In the genomic region with DNA sequence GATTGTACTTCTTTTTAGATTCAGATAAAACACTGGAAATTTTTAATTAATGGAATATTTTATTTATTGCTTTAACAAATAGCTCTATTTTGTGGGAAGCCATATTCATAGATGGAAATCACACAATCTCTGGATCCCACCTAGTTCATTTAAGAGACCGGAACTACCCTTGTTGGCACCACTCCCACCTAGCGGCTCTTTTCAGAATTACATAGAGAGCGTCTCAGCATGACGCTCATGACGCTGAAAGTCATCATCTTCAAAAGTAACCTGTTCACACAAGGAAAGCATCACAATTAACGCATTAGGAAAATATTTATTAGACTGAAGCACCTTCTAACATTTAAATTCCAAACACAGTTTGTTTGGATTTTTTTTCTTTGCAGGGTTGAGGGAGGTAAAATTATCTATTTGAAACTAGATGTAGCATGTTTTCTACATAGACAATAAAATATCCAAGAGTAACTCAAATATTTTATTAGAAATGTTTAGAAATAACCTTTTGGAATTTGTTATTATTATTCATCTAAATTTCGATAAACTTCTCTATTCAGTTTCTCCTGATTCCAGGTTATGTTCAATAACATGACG, we compare ENCODE assay signal across 8 cellular contexts.
DNase-seq lines count a peak whose midpoint lies in the region; ATAC-seq and TF ChIP-seq lines count a peak whose summit lies in the region.

No MANE protein-coding gene starts in this region.

- H3K27ac ChIP-seq in SK-N-MC (no peak overlapping the region), foreskin keratinocyte (no peak overlapping the region), upper lobe of right lung (no peak overlapping the region)

- H3K4me1 ChIP-seq in foreskin keratinocyte (no peaks in the 10 kb centered on the region), upper lobe of right lung (no peaks in the 10 kb centered on the region)

- no peak overlapping the region for H3K9ac ChIP-seq in SK-N-MC (ENCODE audit: insufficient read length)

- H3K27me3 ChIP-seq in foreskin keratinocyte (no peaks in the 10 kb centered on the region), upper lobe of right lung (no peaks in the 10 kb centered on the region)

- intact Hi-C loops in upper lobe of right lung (cut with DNase I) = no loop called here

- H3K9me3 ChIP-seq in SK-N-MC (ENCODE audit: low read depth, low read length) = no peaks in the 10 kb centered on the region
- no peaks in the 10 kb centered on the region for H3K9me3 ChIP-seq in upper lobe of right lung

- peak; percentile 23 for DNase-seq in NCI-H2029 (lab: John Stamatoyannopoulos, UW)
- no peak for DNase-seq in NCI-H2029 treated with DMSO at 0.1 percent for 48 hours (lab: John Stamatoyannopoulos, UW)
- DNase-seq in SK-N-MC (ENCODE audit: low read depth, low spot score) = peak; percentile 12
- peak in 1 of 2 donors; percentile 24 for DNase-seq in foreskin keratinocyte
- no peak for DNase-seq in upper lobe of right lung
- no peak for DNase-seq in activated effector memory CD4-positive, alpha-beta T cell treated with anti-CD3 and anti-CD28 coated beads, Interleukin-2, amount 50 U/mL, for 16 hours

- no peaks in the 10 kb centered on the region for H3K36me3 ChIP-seq in SK-N-MC (ENCODE audit: insufficient read depth, low read length)
- no peaks in the 10 kb centered on the region for H3K36me3 ChIP-seq in upper lobe of right lung

- H3K4me3 ChIP-seq in SK-N-MC = no peak overlapping the region
- H3K4me3 ChIP-seq in upper lobe of right lung = no peak overlapping the region

- peak; percentile 73 for TF ChIP-seq CTCF in foreskin keratinocyte (conservative IDR thresholded peaks at IDR 0.05)
- peak; percentile 53 for TF ChIP-seq CTCF in upper lobe of right lung (IDR thresholded peaks at IDR 0.05)

- ATAC-seq in GM19467 (IDR thresholded peaks at IDR 0.05; ENCODE audit: unreplicated experiment) (peak; percentile 84), HG03442 (IDR thresholded peaks at IDR 0.05; ENCODE audit: unreplicated experiment) (peak; percentile 96), foreskin keratinocyte (peak; percentile 82), upper lobe of right lung (no peak)

Comparison
In these comparisons a context has a peak if more than half of its experiments do, and no peak if none do; other contexts are left out.
1. DNase-seq: peak in NCI-H2029 (single experiment) and SK-N-MC (single experiment); none in NCI-H2029 treated with DMSO at 0.1 percent for 48 hours (single experiment), upper lobe of right lung (single experiment) and activated effector memory CD4-positive, alpha-beta T cell treated with anti-CD3 and anti-CD28 coated beads, Interleukin-2, amount 50 U/mL, for 16 hours (single experiment).